ENCODE assay signal across 10 cellular contexts in genomic region chr17:68491381-68491849, GRCh38. TPM values are rescaled to one million over a fixed set of nuclear protein-coding genes. Genes with fewer than 3 reads are reported as not detected.
A peak's percentile ranks its signal among the peaks of the same experiment; 100 is the strongest.
DNase-seq lines count a peak whose midpoint lies in the region; ATAC-seq and TF ChIP-seq lines count a peak whose summit lies in the region.
"Had no signal": no experiment of that assay in that cellular context is flagged by ENCODE, and none has a peak within 500 bp of the region (broad histone marks: within the 10 kb centered on the region; RNA-seq: fewer than 3 reads in every experiment).

No MANE protein-coding gene starts in this region.

- TF ChIP-seq POLR2A in Raji (IDR thresholded peaks at IDR 0.05; ENCODE audit: insufficient read depth, low read depth, low read length) (peak; percentile 30; the same call in 1 of the 2 replicates), stomach (IDR thresholded peaks at IDR 0.05) (no peak)

- H3K27me3 Mint-ChIP-seq in GM23338 (ENCODE audit: insufficient read depth, low read depth, poor library complexity), result peaks cover 10% of the 10 kb centered on the region

- no peak overlapping the region for H3K27ac ChIP-seq in GM23338 (ENCODE audit: low read depth)
- peak overlapping the region; percentile 73 for H3K27ac ChIP-seq in left ventricle myocardium inferior (replicated peaks)
- peak overlapping the region in 3 of 5 donors; percentile 17 to 70 (median 66) for H3K27ac ChIP-seq in stomach
- H3K27ac ChIP-seq: foreskin keratinocyte had no signal

- H4K20me1 ChIP-seq in GM23338 (replicated peaks; ENCODE audit: insufficient read depth), result no peaks in the 10 kb centered on the region

- no peaks in the 10 kb centered on the region for H3K79me2 ChIP-seq in GM23338 (replicated peaks; ENCODE audit: insufficient read depth)

- 49 to 63% (median 56%) methylated on average over 5 of the region's 5 CpGs for WGBS in stomach, 5 donors

- intact Hi-C loops in left ventricle myocardium inferior (cut with micrococcal nuclease) (no loop called here), stomach (cut with DNase I; ENCODE audit: low total_unique reads) (no loop called here)

- H3K9me3 Mint-ChIP-seq in GM23338, result peaks cover 6% of the 10 kb centered on the region

- H2AFZ ChIP-seq in GM23338, result peak overlapping the region; percentile 10; the same call in 1 of the 2 replicates

- TF ChIP-seq CTCF in GM23338 (conservative IDR thresholded peaks at IDR 0.05; ENCODE audit: low read depth in 2 of 2) (no peak), left ventricle myocardium inferior (IDR thresholded peaks at IDR 0.05; ENCODE audit: borderline replicate concordance) (no peak), stomach (IDR thresholded peaks at IDR 0.05) (no peak)

- no peaks in the 10 kb centered on the region for H3K27me3 ChIP-seq in GM23338 (ENCODE audit: insufficient read depth)
- no peaks in the 10 kb centered on the region for H3K27me3 ChIP-seq in left ventricle myocardium inferior (ENCODE audit: low read depth)
- no peaks in the 10 kb centered on the region for H3K27me3 ChIP-seq in stomach

- no peak overlapping the region for H3K4me2 ChIP-seq in GM23338

- H3K4me1 Mint-ChIP-seq in GM23338, result no peaks in the 10 kb centered on the region; the same call in 2 of the 3 replicates

- H3K36me3 ChIP-seq in GM23338 (ENCODE audit: insufficient read depth) (no peaks in the 10 kb centered on the region), left ventricle myocardium inferior (no peaks in the 10 kb centered on the region), stomach (no peaks in the 10 kb centered on the region)

- H3K9me2 ChIP-seq in GM23338 (ENCODE audit: insufficient read depth), result no peaks in the 10 kb centered on the region

- H3K4me1 ChIP-seq in GM23338 (ENCODE audit: insufficient read depth) (no peaks in the 10 kb centered on the region; the same call in 1 of the 2 replicates), left ventricle myocardium inferior (peaks cover 42% of the 10 kb centered on the region), stomach (peaks cover 7 to 36% (median 20%) of the 10 kb centered on the region in 4 donors)
- H3K4me1 ChIP-seq: foreskin keratinocyte had no signal

- DNase-seq in GM23338 (ENCODE audit: low spot score) (no peak), left ventricle myocardium inferior (peak; percentile 33), stomach (no peak), NCI-H748 treated with DMSO at 0.1 percent for 48 hours (lab: John Stamatoyannopoulos, UW) (no peak), HCEC 1CT (no peak)
- no peak for DNase-seq in activated CD8-positive, alpha-beta memory T cell treated with anti-CD3 and anti-CD28 coated beads, Interleukin-2, amount 50 U/mL, for 4 hours

- H3K4me3 ChIP-seq in GM23338 (no peak overlapping the region), left ventricle myocardium inferior (no peak overlapping the region), stomach (no peak overlapping the region)

- 0 out of 2 replicates have a peak, but pooled peaks cover 2% of the 10 kb centered on the region for H3F3A ChIP-seq in GM23338 (replicated peaks; ENCODE audit: low read depth)

- H3K9me3 ChIP-seq in left ventricle myocardium inferior (replicated peaks) (no peaks in the 10 kb centered on the region), stomach (no peaks in the 10 kb centered on the region)

- H3K36me3 Mint-ChIP-seq in GM23338 (ENCODE audit: low read depth), result peaks cover 3% of the 10 kb centered on the region; the same call in 2 of the 3 replicates
- H3K36me3 Mint-ChIP-seq: brain had no signal

- no peak overlapping the region for H3K27ac Mint-ChIP-seq in GM23338

- TF ChIP-seq EP300 in stomach (IDR thresholded peaks at IDR 0.05), result no peak

- ATAC-seq in GM23338 (no peak), GM21723 (IDR thresholded peaks at IDR 0.05; ENCODE audit: unreplicated experiment) (no peak)

- H3K4me3 Mint-ChIP-seq in GM23338, result no peak overlapping the region
- H3K4me3 Mint-ChIP-seq: brain had no signal

TF ChIP-seq in GM23338, 12 proteins besides CTCF, POLR2A, EP300 and RAD21 (continues in another document):
- TF ChIP-seq NANOG (IDR thresholded peaks at IDR 0.05; ENCODE audit: borderline replicate concordance), result no peak
- TF ChIP-seq STAT1 (IDR thresholded peaks at IDR 0.05; ENCODE audit: unreplicated experiment), result no peak
- TF ChIP-seq REST (IDR thresholded peaks at IDR 0.05; ENCODE audit: unreplicated experiment), result no peak

RNA-seq across cellular contexts. Expression of gene PRKAR1A, which starts 20.8 kb away (rescaled TPM):
- 100 and 106 TPM in 2 replicates for total RNA-seq in GM23338 (2014; rRNA removed; shearing (Covaris generic))
- polyA plus RNA-seq in GM23338 (2016; fragmentation: Nextera tagmentation; extraction: Ambion mirVana) (67.0 and 90.1 TPM in 2 replicates), stomach (10 to 100 TPM; 38.9 to 89.5 (median 71.2) TPM)
- total RNA-seq in left ventricle myocardium inferior (733 TPM), stomach (100 to 1,000 TPM in 3 of 5 donors, 10 to 100 TPM in 2; 22.6 to 323 (median 154) TPM)

RNA-seq across cellular contexts. Expression of gene WIPI1, which starts 34.1 kb away (rescaled TPM):
- 29.3 and 30.1 TPM in 2 replicates for total RNA-seq in GM23338 (2014; rRNA removed; shearing (Covaris generic))
- polyA plus RNA-seq in GM23338 (2016; fragmentation: Nextera tagmentation; extraction: Ambion mirVana), result 21.8 and 24.1 TPM in 2 replicates
- total RNA-seq in left ventricle myocardium inferior, result 89.9 TPM
- total RNA-seq in stomach, result 10 to 100 TPM in 4 of 5 donors, 1 to 10 TPM in 1; 8.2 to 99.1 (median 76.3) TPM
- polyA plus RNA-seq in stomach, result 10 to 100 TPM; 20.3 to 49.7 (median 35.3) TPM
